ENCODE assay signal across 1 cellular context in genomic region chr10:132748135-132748534, GRCh38.
TF ChIP-seq lines count a peak whose summit lies in the region.

No MANE protein-coding gene starts in this region.

TF ChIP-seq in GM23338, 12 proteins besides CTCF, POLR2A, EP300 and RAD21 (continued from another document):
- TF ChIP-seq ETS1 (IDR thresholded peaks at IDR 0.05): no peak
TF ChIP-seq in GM23338: peak in this region for 0.
